8 cellular contexts compared by ENCODE assay signal in the genomic region with DNA sequence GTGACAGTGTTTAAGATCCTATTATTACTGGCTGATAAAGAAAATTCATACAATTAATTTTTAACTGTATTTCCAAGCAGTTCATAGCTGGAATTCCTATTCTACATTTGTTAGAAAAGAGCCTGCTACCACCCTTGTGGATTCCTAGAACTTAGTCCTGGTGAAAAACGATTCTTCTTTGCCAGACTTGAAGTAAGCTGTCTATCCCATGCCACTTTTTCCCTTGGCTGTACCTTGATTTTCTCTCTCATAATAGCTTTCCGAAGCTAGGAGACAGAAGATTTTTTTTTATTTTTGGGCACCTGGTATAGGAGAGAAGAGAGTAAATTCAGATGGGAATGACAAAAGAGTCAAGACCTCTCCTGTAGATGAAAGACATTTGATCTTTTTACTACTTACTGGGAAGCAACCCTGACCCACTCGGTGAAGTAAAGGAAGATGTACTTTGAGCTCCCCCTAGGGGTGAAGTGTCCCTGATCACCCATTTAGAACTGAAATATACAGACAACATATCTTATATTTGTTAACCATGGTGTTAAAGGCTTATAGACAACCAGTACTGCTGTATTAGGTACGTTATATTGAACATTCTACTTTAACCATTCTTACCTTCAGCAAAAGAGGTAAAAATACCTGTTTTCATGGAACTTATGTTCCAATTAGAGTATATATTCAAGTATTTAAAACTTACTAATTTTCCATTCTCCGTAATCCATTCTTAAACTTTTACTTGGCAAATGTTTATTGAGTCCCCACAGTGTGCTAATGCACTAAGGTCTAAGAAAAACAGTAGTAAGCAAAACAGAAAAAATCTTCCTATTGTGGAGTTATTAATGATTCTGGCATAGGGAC. TPM values are rescaled to one million over a fixed set of nuclear protein-coding genes. Genes with fewer than 3 reads are reported as not detected.
DNase-seq lines count a peak whose midpoint lies in the region; ATAC-seq and TF ChIP-seq lines count a peak whose summit lies in the region.

No MANE protein-coding gene starts in this region.

- intact Hi-C loops in left cardiac atrium (cut with DNase I) = loop anchor here in 1 of 2 donors (5.0 kb wide), 2 partner anchors 56 to 761 kb away; partner anchors contain the start of genes CGGBP1 and ZNF654

- no peaks in the 10 kb centered on the region for H3K4me1 ChIP-seq in SJSA1 (replicated peaks)

- DNase-seq in NCI-H2196 (lab: John Stamatoyannopoulos, UW; ENCODE audit: unreplicated experiment) (peak; percentile 22), NCI-H2196 treated with DMSO at 0.1 percent for 48 hours (lab: John Stamatoyannopoulos, UW; ENCODE audit: unreplicated experiment) (no peak), H7 (peak; percentile 23), LHCN-M2 (ENCODE audit: low read depth) (peak; percentile 78), SJSA1 (ENCODE audit: low read depth in 1 of 2, low spot score in 2 of 2) (peak; percentile 35 to 47), left cardiac atrium (peak; percentile 23), retinal pigment epithelial cell (ENCODE audit: low read depth) (peak; percentile 21)
- DNase-seq in activated naive CD8-positive, alpha-beta T cell treated with anti-CD3 and anti-CD28 coated beads for 36 hours = peak; percentile 22

- H3K27me3 Mint-ChIP-seq in activated naive CD8-positive, alpha-beta T cell treated with anti-CD3 and anti-CD28 coated beads for 36 hours = no peaks in the 10 kb centered on the region

- ATAC-seq in left cardiac atrium = peak; percentile 86 to 90

- H3K27me3 ChIP-seq in H7 (ENCODE audit: control insufficient read depth, insufficient read depth, low read length) (no peaks in the 10 kb centered on the region), SJSA1 (replicated peaks) (no peaks in the 10 kb centered on the region)

- no peak overlapping the region for H3K4me3 Mint-ChIP-seq in activated naive CD8-positive, alpha-beta T cell treated with anti-CD3 and anti-CD28 coated beads for 36 hours

- H3K9me3 Mint-ChIP-seq in activated naive CD8-positive, alpha-beta T cell treated with anti-CD3 and anti-CD28 coated beads for 36 hours = peaks cover 2% of the 10 kb centered on the region

- no peaks in the 10 kb centered on the region for H3K36me3 ChIP-seq in H7 (replicated peaks; ENCODE audit: control insufficient read depth, insufficient read depth, low read length)
- peaks cover 4% of the 10 kb centered on the region for H3K36me3 ChIP-seq in SJSA1

- H3K4me3 ChIP-seq in H7 (ENCODE audit: insufficient read depth, low read depth, low read length) (no peak overlapping the region), SJSA1 (no peak overlapping the region), retinal pigment epithelial cell (ENCODE audit: low read length) (no peak overlapping the region)

- no peak overlapping the region for H3K27ac Mint-ChIP-seq in activated naive CD8-positive, alpha-beta T cell treated with anti-CD3 and anti-CD28 coated beads for 36 hours

- peak; percentile 81 for TF ChIP-seq CTCF in retinal pigment epithelial cell (conservative IDR thresholded peaks at IDR 0.05; ENCODE audit: low read depth, low read length)

- H3K9me3 ChIP-seq in SJSA1 (replicated peaks) = no peaks in the 10 kb centered on the region

- H3K27ac ChIP-seq in SJSA1 = no peak overlapping the region

- peaks cover 26% of the 10 kb centered on the region for H3K36me3 Mint-ChIP-seq in activated naive CD8-positive, alpha-beta T cell treated with anti-CD3 and anti-CD28 coated beads for 36 hours

- H3K4me1 Mint-ChIP-seq in activated naive CD8-positive, alpha-beta T cell treated with anti-CD3 and anti-CD28 coated beads for 36 hours = peaks cover 14% of the 10 kb centered on the region

RNA-seq across cellular contexts. Expression of gene C3orf38, which starts 36.2 kb away (rescaled TPM):
- total RNA-seq in H7 (2014; rRNA removed; shearing (Covaris generic)) = 17.3 and 24.5 TPM in 2 replicates
- total RNA-seq in LHCN-M2 (2014; rRNA removed) (29.9 and 34.3 TPM in 2 replicates), left cardiac atrium (10 to 100 TPM; 14.6 to 15.8 TPM)
- 14.9 TPM for polyA plus RNA-seq in LHCN-M2 (2012)
- 19.0 and 21.0 TPM in 2 replicates for total RNA-seq in SJSA1 (2014; rRNA removed; shearing (Covaris generic))
- total RNA-seq in activated naive CD8-positive, alpha-beta T cell treated with anti-CD3 and anti-CD28 coated beads for 36 hours = 10 to 100 TPM; 21.4 to 24.1 TPM

RNA-seq across cellular contexts. Expression of gene ZNF654, which starts 54.5 kb away (rescaled TPM):
- 2.1 and 3.5 TPM in 2 replicates for total RNA-seq in H7 (2014; rRNA removed; shearing (Covaris generic))
- 14.8 and 14.9 TPM in 2 replicates for total RNA-seq in LHCN-M2 (2014; rRNA removed)
- 4.1 TPM for polyA plus RNA-seq in LHCN-M2 (2012)
- total RNA-seq in SJSA1 (2014; rRNA removed; shearing (Covaris generic)) = 6.2 and 8.3 TPM in 2 replicates
- total RNA-seq in activated naive CD8-positive, alpha-beta T cell treated with anti-CD3 and anti-CD28 coated beads for 36 hours = 10 to 100 TPM; 16.2 to 17.2 TPM
- 10 to 100 TPM; 10.4 to 11.4 TPM for total RNA-seq in left cardiac atrium

RNA-seq across cellular contexts. Expression of gene CGGBP1, which starts 54.7 kb away (rescaled TPM):
- total RNA-seq in H7 (2014; rRNA removed; shearing (Covaris generic)) = 41.4 and 50.3 TPM in 2 replicates
- total RNA-seq in LHCN-M2 (2014; rRNA removed) (60.1 and 68.1 TPM in 2 replicates), left cardiac atrium (10 to 100 TPM; 41.1 to 42.2 TPM)
- polyA plus RNA-seq in LHCN-M2 (2012) = 27.6 TPM
- total RNA-seq in SJSA1 (2014; rRNA removed; shearing (Covaris generic)) = 48.6 and 49.7 TPM in 2 replicates
- 10 to 100 TPM; 69.8 to 75.4 TPM for total RNA-seq in activated naive CD8-positive, alpha-beta T cell treated with anti-CD3 and anti-CD28 coated beads for 36 hours
